Comparison of ENCODE assay signal across 7 cellular contexts in genomic region chr16:55814174-55814573, GRCh38. TPM values are rescaled to one million over a fixed set of nuclear protein-coding genes. Genes with fewer than 3 reads are reported as not detected.
DNase-seq lines count a peak whose midpoint lies in the region; ATAC-seq, FAIRE-seq and TF ChIP-seq lines count a peak whose summit lies in the region.
"Not testable (repeated sequence)": the region's sequence is repeated elsewhere in the genome, so short reads cannot be mapped to it uniquely, and the experiment has no call there.
"Had no signal": no experiment of that assay in that cellular context is flagged by ENCODE, and none has a peak within 500 bp of the region (broad histone marks: within the 10 kb centered on the region; RNA-seq: fewer than 3 reads in every experiment).

No MANE protein-coding gene starts in this region.

- not testable (repeated sequence) for H3K9me3 ChIP-seq in K562 (replicated peaks; ENCODE audit: control insufficient read depth, insufficient read depth, low read depth, low read length); pancreas

- not testable (repeated sequence) for ATAC-seq in K562, left lobe of liver
- ATAC-seq in pancreas = peak in 3 of 4 donors; percentile 30 to 55 (median 53)

- not testable (repeated sequence) for H3K79me2 ChIP-seq in K562 (ENCODE audit: control insufficient read depth, insufficient read depth, low read length)

- 0% methylated on average over 1 of the region's 2 CpGs for WGBS in K562 (ENCODE audit: insufficient coverage, low coverage, missing lambda C conversion rate)
- 8% methylated on average over 2 of the region's 2 CpGs for WGBS in pancreas, 2 donors

- H2AFZ ChIP-seq in K562 (ENCODE audit: low read depth, low read length) = not testable (repeated sequence)

- H3K27ac ChIP-seq in K562 (ENCODE audit: extremely low read depth, low read depth, low read length); pancreas: not testable (repeated sequence)

- not testable (repeated sequence) for TF ChIP-seq RAD21 in K562 (CRISPR knock-in tag; conservative IDR thresholded peaks at IDR 0.05 in 1 of 2, IDR thresholded peaks at IDR 0.05 in 1 of 2)

- FAIRE-seq in K562 (lab: Jason Lieb, UNC) = peak; percentile 15
- FAIRE-seq in islet of Langerhans (lab: Jason Lieb, UNC) = peak; percentile 21
- FAIRE-seq in pancreas (lab: Jason Lieb, UNC) = not testable (repeated sequence)
- FAIRE-seq in urothelium cell line (lab: Jason Lieb, UNC) = peak; percentile 76

- H3K27me3 ChIP-seq in K562 (ENCODE audit: control insufficient read depth in 2 of 2, insufficient read depth in 2 of 2, low read length in 2 of 2) = peaks cover 2 to 16% of the 10 kb centered on the region in 2 experiments; a peak in 3 of 5 replicates
- not testable (repeated sequence) for H3K27me3 ChIP-seq in pancreas

- BruUV-seq in K562 (replicated peaks; lab: Mats Ljungman, UMichigan) = not testable (repeated sequence)

- not testable (repeated sequence) for H3K4me3 ChIP-seq in K562, pancreas

- not testable (repeated sequence) for H3K4me2 ChIP-seq in K562 (ENCODE audit: insufficient read depth, low read length)

- POLR2A ChIA-PET in K562 (lab: Yijun Ruan, JAX) = not testable (repeated sequence)

- H3K9ac ChIP-seq in K562 (ENCODE audit: insufficient read depth in 1 of 2, low read depth in 2 of 2, low read length in 2 of 2) = not testable (repeated sequence)

- intact Hi-C loops in K562 (cut with micrococcal nuclease); pancreas (cut with DNase I): not testable (repeated sequence)

- not testable (repeated sequence) for DNase-seq in K562 (ENCODE audit: extremely low read depth in 1 of 4, low spot score in 3 of 4); pancreas; urothelium cell line (ENCODE audit: low spot score)
- peak; percentile 0 for DNase-seq in left lobe of liver (ENCODE audit: low spot score)

- not testable (repeated sequence) for H3K9me1 ChIP-seq in K562 (ENCODE audit: control insufficient read depth, insufficient read depth, low read length)

- not testable (repeated sequence) for TF ChIP-seq EP300 in K562 (IDR thresholded peaks at IDR 0.05; ENCODE audit: low read length)

- in situ Hi-C loops in K562 (cut with MboI) = not testable (repeated sequence)

- TF ChIP-seq CTCF in K562 (IDR thresholded peaks at IDR 0.05 in 2 of 3, conservative IDR thresholded peaks at IDR 0.05 in 1 of 3; ENCODE audit: insufficient read depth in 2 of 3, low read depth in 1 of 3, low read length in 3 of 3); pancreas (IDR thresholded peaks at IDR 0.05): not testable (repeated sequence)

- not testable (repeated sequence) for H3K36me3 ChIP-seq in K562 (ENCODE audit: control insufficient read depth, insufficient read depth, low read length); pancreas

- CTCF ChIA-PET in K562 (lab: Yijun Ruan, JAX; ENCODE audit: low intra/inter-chr PET ratio) = not testable (repeated sequence)

- not testable (repeated sequence) for H3K4me1 ChIP-seq in K562 (replicated peaks in 1 of 2; ENCODE audit: control insufficient read depth in 2 of 2, insufficient read depth in 2 of 2, low read length in 2 of 2); pancreas

- not testable (repeated sequence) for TF ChIP-seq POLR2A in K562 (conservative IDR thresholded peaks at IDR 0.05)

- H4K20me1 ChIP-seq in K562 (replicated peaks; ENCODE audit: control insufficient read depth, insufficient read depth, low read length) = not testable (repeated sequence)

RNA-seq across cellular contexts. Expression of gene CES1, which starts 18.7 kb away (rescaled TPM):
- total RNA-seq in K562 (2011; cell fraction: chromatin; rRNA removed; ENCODE audit: low replicate concordance) = 0.23 and 0.69 TPM in 2 replicates
- not detected in 2 replicates for total RNA-seq in K562 (2011; cell fraction: nucleolus; rRNA removed)
- not detected in 2 replicates for total RNA-seq in K562 (2011; cell fraction: nucleoplasm; rRNA removed)
- not detected in 2 replicates for total RNA-seq in K562 (2014; rRNA removed)
- not detected in 2 replicates for total RNA-seq in K562 (2014; rRNA removed; fragmentation: Illumina TruSeq; extraction: Trizol)
- 0.22 TPM in 1 of 2 replicates, not detected in the other for total RNA-seq in K562 (2015; rRNA removed; fragmentation: Illumina TruSeq; extraction: Trizol)
- total RNA-seq in K562 (2021) = 0.87 and 1.2 TPM in 2 replicates
- polyA plus RNA-seq in K562 (2011; rRNA removed) = 0.14 TPM in 1 of 2 replicates, not detected in the other
- polyA plus RNA-seq in K562 (2011; cell fraction: cytosol; rRNA removed) = 0.31 TPM in 1 of 2 replicates, not detected in the other
- 1.3 TPM in 1 of 2 replicates, not detected in the other for polyA plus RNA-seq in K562 (2011; cell fraction: nucleus; rRNA removed)
- polyA plus RNA-seq in K562 (2012) = 0.09 and 0.51 TPM in 2 replicates
- not detected in 2 replicates for polyA plus RNA-seq in K562 (2014; fragmentation: Illumina TruSeq; extraction: Trizol)
- polyA plus RNA-seq in K562 (2014; fragmentation: Nextera tagmentation; extraction: Ambion mirVana) = under 1 TPM; 0.10 to 0.13 TPM
- polyA plus RNA-seq in K562 (2014; rRNA removed) = 0.19 TPM in 1 of 2 replicates, not detected in the other
- polyA minus RNA-seq in K562 (2011; rRNA and poly(A)+ RNA removed) = not detected in 2 replicates
- not detected in 2 replicates for polyA minus RNA-seq in K562 (2011; cell fraction: cytosol; rRNA and poly(A)+ RNA removed)
- polyA minus RNA-seq in K562 (2011; cell fraction: nucleus; rRNA and poly(A)+ RNA removed) = not detected in 2 replicates
- 2,727 TPM for total RNA-seq in left lobe of liver
- 10 to 100 TPM; 11.4 to 24.7 (median 12.7) TPM for total RNA-seq in pancreas
- polyA plus RNA-seq in pancreas = 10 to 100 TPM in 1 of 2 donors, 1 to 10 TPM in 1; 9.0 to 34.8 TPM
- total RNA-seq: A172; CD8-positive, alpha-beta T cell had no signal

Comparison
In these comparisons a context has a peak if more than half of its experiments do, and no peak if none do; other contexts are left out.
1. RNA of gene CES1, which starts 18.7 kb away (total RNA-seq): 2,727 TPM in left lobe of liver (single experiment); 11.4 to 24.7 TPM in pancreas and 0.22 to 1.2 TPM in K562; every median in the first group is over 100 times any median in the second.